Comparison of ENCODE assay signal across 21 cellular contexts in genomic region chr15:93243573-93243972, GRCh38.
DNase-seq lines count a peak whose midpoint lies in the region; ATAC-seq, FAIRE-seq and TF ChIP-seq lines count a peak whose summit lies in the region.
"Had no signal": no experiment of that assay in that cellular context is flagged by ENCODE, and none has a peak within 500 bp of the region (broad histone marks: within the 10 kb centered on the region; RNA-seq: fewer than 3 reads in every experiment).

No MANE protein-coding gene starts in this region.

- no peak for TF ChIP-seq CTCF in IMR-90 (conservative IDR thresholded peaks at IDR 0.05; ENCODE audit: low read depth, low read length)
- TF ChIP-seq CTCF in GM12878 (IDR thresholded peaks at IDR 0.05 in 2 of 3, conservative IDR thresholded peaks at IDR 0.05 in 1 of 3; ENCODE audit: control insufficient read depth in 2 of 3, extremely low read depth in 1 of 3, insufficient read depth in 1 of 3, low read depth in 3 of 3, low read length in 3 of 3): no peak
- TF ChIP-seq CTCF in osteocyte (IDR thresholded peaks at IDR 0.05): no peak
- TF ChIP-seq CTCF in tibial nerve (IDR thresholded peaks at IDR 0.05): no peak

- H3K36me3 ChIP-seq in IMR-90 (ENCODE audit: control insufficient read depth, insufficient read depth, low read length) (no peaks in the 10 kb centered on the region), GM12878 (ENCODE audit: control insufficient read depth in 2 of 2, insufficient read depth in 2 of 2, low read length in 1 of 2) (no peaks in the 10 kb centered on the region), tibial nerve (no peaks in the 10 kb centered on the region)
- H3K36me3 ChIP-seq: BLaER1, HAP-1 had no signal

- no peak overlapping the region for H2AK5ac ChIP-seq in IMR-90 (ENCODE audit: low read depth, low read length)

- H3K27ac ChIP-seq in IMR-90 (ENCODE audit: insufficient read depth, low read length): no peak overlapping the region
- no peak overlapping the region for H3K27ac ChIP-seq in GM12878 (ENCODE audit: control insufficient read depth, insufficient read depth)
- H3K27ac ChIP-seq in tibial nerve: no peak overlapping the region
- H3K27ac ChIP-seq: BLaER1, C4-2B had no signal

- intact Hi-C loops in IMR-90 (cut with micrococcal nuclease): no loop called here
- intact Hi-C loops in GM12878 (cut with micrococcal nuclease; ENCODE audit: unreplicated experiment): no loop called here

- no peak overlapping the region for H3K56ac ChIP-seq in IMR-90 (ENCODE audit: extremely low read depth, insufficient read depth, low read length)

- dilution Hi-C loops in IMR-90 (cut with HindIII; ENCODE audit: low sequenced_read_pairs, unreplicated experiment): no loop called here

- WGBS in IMR-90 (ENCODE audit: extremely low coverage in 2 of 2, insufficient read length in 1 of 2), 2 experiments: 100% methylated on average over 1 of the region's 9 CpGs; no CpG with 5 or more reads in 1 of the 2 experiments
- 59% methylated on average over 5 of the region's 9 CpGs for WGBS in GM12878 (ENCODE audit: insufficient coverage, insufficient replicate concordance, low lambda C conversion rate, missing lambda C conversion rate)
- 74 to 78% methylated on average over 8 to 9 of the region's 9 CpGs for WGBS in tibial nerve, 2 donors

- no peak overlapping the region for H3K23ac ChIP-seq in IMR-90 (ENCODE audit: low read depth, low read length)

- no peak overlapping the region for H4K5ac ChIP-seq in IMR-90 (ENCODE audit: low read depth, low read length)

- no peak overlapping the region for H2AK9ac ChIP-seq in IMR-90 (replicated peaks; ENCODE audit: low read depth, low read length, poor library complexity)

- no peak for TF ChIP-seq RAD21 in IMR-90 (IDR thresholded peaks at IDR 0.05; ENCODE audit: low read length)
- no peak for TF ChIP-seq RAD21 in GM12878 (IDR thresholded peaks at IDR 0.05; ENCODE audit: insufficient read depth, low read depth, low read length)

- H3K27me3 ChIP-seq in IMR-90 (ENCODE audit: control insufficient read depth, insufficient read depth, low read length) (no peaks in the 10 kb centered on the region), GM12878 (replicated peaks in 1 of 2; ENCODE audit: control insufficient read depth in 2 of 2, insufficient read depth in 2 of 2, low read length in 1 of 2) (no peaks in the 10 kb centered on the region; a peak in 2 of 4 replicates), tibial nerve (no peaks in the 10 kb centered on the region)
- H3K27me3 ChIP-seq: BLaER1 had no signal

- no peak overlapping the region for H2BK20ac ChIP-seq in IMR-90 (ENCODE audit: low read depth, low read length)

- CTCF ChIA-PET in IMR-90 (lab: Yijun Ruan, JAX): no interaction called here
- CTCF ChIA-PET in GM12878 (lab: Yijun Ruan, JAX): no interaction called here

- SMC1A ChIA-PET in GM12878 (lab: Charles Lee; ENCODE audit: uncharacterized antibody, unreplicated experiment): no interaction called here

- no peak overlapping the region for H2BK15ac ChIP-seq in IMR-90 (ENCODE audit: low read depth, low read length)

- DNase-seq in IMR-90 (no peak), GM12878 (ENCODE audit: low read depth, low spot score) (no peak), islet precursor cell (peak; percentile 33), osteocyte (ENCODE audit: extremely low spot score, unreplicated experiment) (peak; percentile 42), tibial nerve (ENCODE audit: low spot score in 2 of 2) (no peak)
- DNase-seq: Caco-2; CD4-positive, CD25-positive, alpha-beta regulatory T cell; DMS153; DMS79 treated with DMSO at 0.1 percent for 48 hours; GF-D8; HFFc6 had no signal

- POLR2A ChIA-PET in IMR-90 (lab: Charles Lee; ENCODE audit: unreplicated experiment): no interaction called here
- POLR2A ChIA-PET in GM12878 (lab: Charles Lee): no interaction called here

- no peaks in the 10 kb centered on the region for H3K36me3 Mint-ChIP-seq in osteocyte (ENCODE audit: unreplicated experiment)
- H3K36me3 Mint-ChIP-seq: CD4-positive, CD25-positive, alpha-beta regulatory T cell; CD8-positive, alpha-beta T cell had no signal

- no peak overlapping the region for H3K4ac ChIP-seq in IMR-90 (ENCODE audit: low read depth, low read length)

- in situ Hi-C loops in IMR-90 (cut with MboI; ENCODE audit: low sequenced_read_pairs) (no loop called here), GM12878 (cut with MboI) (no loop called here)

- no peaks in the 10 kb centered on the region for H3K79me2 ChIP-seq in GM12878 (ENCODE audit: control insufficient read depth, insufficient read depth, low read length)

- TF ChIP-seq POLR2A in IMR-90 (IDR thresholded peaks at IDR 0.05; ENCODE audit: low read depth, low read length) (no peak), GM12878 (IDR thresholded peaks at IDR 0.05; ENCODE audit: low read depth, low read length) (no peak), tibial nerve (IDR thresholded peaks at IDR 0.05) (no peak)

- H3K4me1 ChIP-seq in IMR-90 (ENCODE audit: control insufficient read depth, insufficient read depth, low read length) (no peaks in the 10 kb centered on the region), GM12878 (ENCODE audit: control insufficient read depth, insufficient read depth, low read length) (no peaks in the 10 kb centered on the region), tibial nerve (peaks cover 0 to 27% (median 3%) of the 10 kb centered on the region in 4 donors)
- H3K4me1 ChIP-seq: Caco-2, HAP-1 had no signal

- H2BK120ac ChIP-seq in IMR-90 (ENCODE audit: low read depth, low read length): no peak overlapping the region

- no peaks in the 10 kb centered on the region for H3K9me3 Mint-ChIP-seq in osteocyte (ENCODE audit: unreplicated experiment)
- H3K9me3 Mint-ChIP-seq: CD4-positive, CD25-positive, alpha-beta regulatory T cell; CD8-positive, alpha-beta T cell; GM23338 had no signal

- H4K91ac ChIP-seq in IMR-90 (ENCODE audit: insufficient read depth, low read depth, low read length): no peak overlapping the region

- RAD21 ChIA-PET in GM12878 (lab: Charles Lee; ENCODE audit: unreplicated experiment): no interaction called here

- H3K4me2 ChIP-seq in IMR-90 (ENCODE audit: low read depth, low read length) (no peak overlapping the region), GM12878 (ENCODE audit: control insufficient read depth, insufficient read depth) (no peak overlapping the region)
- H3K4me2 ChIP-seq: BLaER1, GM23338 had no signal

- H3K9ac ChIP-seq in IMR-90 (ENCODE audit: low read depth, low read length) (no peak overlapping the region), GM12878 (ENCODE audit: control insufficient read depth, insufficient read depth, low read length) (no peak overlapping the region)
- H3K9ac ChIP-seq: BLaER1 had no signal

- H3K79me1 ChIP-seq in IMR-90 (ENCODE audit: low read depth in 1 of 2, low read length in 2 of 2): no peaks in the 10 kb centered on the region

- H3K4me3 ChIP-seq in IMR-90 (ENCODE audit: insufficient read depth, low read depth, low read length) (no peak overlapping the region), GM12878 (no peak overlapping the region), tibial nerve (no peak overlapping the region)
- H3K4me3 ChIP-seq: BLaER1, GM23338, HAP-1 had no signal

- H3K4me3 Mint-ChIP-seq in osteocyte (ENCODE audit: unreplicated experiment): no peak overlapping the region
- H3K4me3 Mint-ChIP-seq: B cell; CD4-positive, CD25-positive, alpha-beta regulatory T cell; CD8-positive, alpha-beta T cell; GM23338; HFFc6 had no signal

- BruUV-seq in IMR-90 (replicated peaks; lab: Mats Ljungman, UMichigan) (no TSS peak), GM12878 (replicated peaks; lab: Mats Ljungman, UMichigan) (no TSS peak)

- H2AFZ ChIP-seq in IMR-90 (replicated peaks; ENCODE audit: low read length, poor library complexity): no peak overlapping the region
- no peak overlapping the region for H2AFZ ChIP-seq in GM12878 (ENCODE audit: control insufficient read depth, low read depth, low read length)
- H2AFZ ChIP-seq: GM23338 had no signal

- H3K27me3 Mint-ChIP-seq in osteocyte (ENCODE audit: unreplicated experiment): no peaks in the 10 kb centered on the region

- FAIRE-seq in GM12878 (lab: Jason Lieb, UNC): no peak
- FAIRE-seq: GM12892, GM19239, H54 had no signal

- H2BK5ac ChIP-seq in IMR-90 (ENCODE audit: low read depth, low read length, poor library complexity, severe bottlenecking): peak overlapping the region; percentile 46

- ATAC-seq in IMR-90 (ENCODE audit: low read depth) (no peak), GM12878 (no peak), GM21737 (IDR thresholded peaks at IDR 0.05; ENCODE audit: unreplicated experiment) (no peak)
- ATAC-seq: CD8-positive, alpha-beta T cell; GM23338 had no signal

- TF ChIP-seq EP300 in GM12878 (IDR thresholded peaks at IDR 0.05; ENCODE audit: borderline replicate concordance in 1 of 2, control insufficient read depth in 1 of 2, low read depth in 2 of 2, low read length in 2 of 2): no peak
- no peak for TF ChIP-seq EP300 in tibial nerve (IDR thresholded peaks at IDR 0.05)

- H3K9me3 ChIP-seq in IMR-90 (ENCODE audit: control insufficient read depth, insufficient read depth, low read length) (peaks cover 47% of the 10 kb centered on the region), GM12878 (replicated peaks; ENCODE audit: control insufficient read depth, insufficient read depth, low read length) (no peaks in the 10 kb centered on the region), tibial nerve (no peaks in the 10 kb centered on the region)
- H3K9me3 ChIP-seq: Caco-2, HAP-1 had no signal

- H3K27ac Mint-ChIP-seq in osteocyte (ENCODE audit: unreplicated experiment): no peak overlapping the region
- H3K27ac Mint-ChIP-seq: B cell; CD4-positive, CD25-positive, alpha-beta regulatory T cell; CD8-positive, alpha-beta T cell; GM23338; HFFc6 had no signal

- H3K4me1 Mint-ChIP-seq in osteocyte (ENCODE audit: unreplicated experiment): no peaks in the 10 kb centered on the region
- H3K4me1 Mint-ChIP-seq: B cell; CD4-positive, CD25-positive, alpha-beta regulatory T cell had no signal

- H4K8ac ChIP-seq in IMR-90 (ENCODE audit: low read depth in 2 of 2, low read length in 2 of 2): no peak overlapping the region

- no peaks in the 10 kb centered on the region for H3K9me1 ChIP-seq in IMR-90 (ENCODE audit: insufficient read depth, low read length)

- no peak overlapping the region for H3K18ac ChIP-seq in IMR-90 (ENCODE audit: low read depth, low read length)

- H3K14ac ChIP-seq in IMR-90 (replicated peaks; ENCODE audit: low read depth, low read length): no peak overlapping the region

- H4K20me1 ChIP-seq in IMR-90 (ENCODE audit: insufficient read depth, low read length) (no peaks in the 10 kb centered on the region), GM12878 (ENCODE audit: control insufficient read depth, insufficient read depth) (no peaks in the 10 kb centered on the region)
- H4K20me1 ChIP-seq: BLaER1 had no signal

TF ChIP-seq in IMR-90, 13 proteins besides CTCF, POLR2A, EP300 and RAD21 (continues in another document):
- TF ChIP-seq CEBPB (IDR thresholded peaks at IDR 0.05; ENCODE audit: low read depth, low read length): no peak
- no peak for TF ChIP-seq NFE2L2 (IDR thresholded peaks at IDR 0.05; ENCODE audit: low read depth, low read length)
- no peak for TF ChIP-seq MAFK (IDR thresholded peaks at IDR 0.05; ENCODE audit: low read depth, low read length)

Comparison
In these comparisons a context has a peak if more than half of its experiments do, and no peak if none do; other contexts are left out.
1. DNase-seq: peak in islet precursor cell (single experiment) and osteocyte (single experiment); none in IMR-90 (single experiment), GM12878 (single experiment) and tibial nerve (0 of 2).